ENCODE assay signal across 1 cellular context in genomic region chr19:37931941-37932655, GRCh38.
A peak's percentile ranks its signal among the peaks of the same experiment; 100 is the strongest.
TF ChIP-seq lines count a peak whose summit lies in the region.

No MANE protein-coding gene starts in this region.

TF ChIP-seq in A549, 52 proteins besides CTCF, POLR2A, EP300 and RAD21 (continued from another document):
- TF ChIP-seq NR3C1 (IDR thresholded peaks at IDR 0.05) (no peak), ATOH8 (CRISPR knock-in tag; IDR thresholded peaks at IDR 0.05; ENCODE audit: low read depth) (peak; percentile 85; the same call in 1 of the 2 replicates), ZNF302 (CRISPR knock-in tag; IDR thresholded peaks at IDR 0.05) (peak; percentile 44; the same call in 1 of the 2 replicates), FOXS1 (CRISPR knock-in tag; IDR thresholded peaks at IDR 0.05) (0 out of 2 replicates have a peak, but pooled peaks have one; percentile 15), SMC3 (IDR thresholded peaks at IDR 0.05) (peak; percentile 51), CBX2 (IDR thresholded peaks at IDR 0.05; ENCODE audit: borderline replicate concordance, low read depth) (no peak), GATA3 (IDR thresholded peaks at IDR 0.05; ENCODE audit: borderline replicate concordance) (peak; percentile 64; the same call in 1 of the 2 replicates), HOXB5 (CRISPR knock-in tag; IDR thresholded peaks at IDR 0.05) (peak; percentile 82), TFCP2L1 (CRISPR knock-in tag; IDR thresholded peaks at IDR 0.05) (peak; percentile 31), CHD2 (IDR thresholded peaks at IDR 0.05; ENCODE audit: low read length, partially characterized antibody) (peak; percentile 46), POLR2AphosphoS2 (conservative IDR thresholded peaks at IDR 0.05; ENCODE audit: low read length) (0 out of 2 replicates have a peak, but pooled peaks have one; percentile 65), JUN (IDR thresholded peaks at IDR 0.05) (peak; percentile 82 to 85), EHF (CRISPR knock-in tag; IDR thresholded peaks at IDR 0.05) (peak; percentile 94), JUNB (IDR thresholded peaks at IDR 0.05) (peak; percentile 62), MYC (IDR thresholded peaks at IDR 0.05; ENCODE audit: borderline replicate concordance, low read length) (peak; percentile 94)
- TF ChIP-seq, protein P1, sequence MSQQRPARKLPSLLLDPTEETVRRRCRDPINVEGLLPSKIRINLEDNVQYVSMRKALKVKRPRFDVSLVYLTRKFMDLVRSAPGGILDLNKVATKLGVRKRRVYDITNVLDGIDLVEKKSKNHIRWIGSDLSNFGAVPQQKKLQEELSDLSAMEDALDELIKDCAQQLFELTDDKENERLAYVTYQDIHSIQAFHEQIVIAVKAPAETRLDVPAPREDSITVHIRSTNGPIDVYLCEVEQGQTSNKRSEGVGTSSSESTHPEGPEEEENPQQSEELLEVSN (IDR thresholded peaks at IDR 0.05; ENCODE audit: borderline replicate concordance, low read depth): peak; percentile 94
